21 cellular contexts compared by ENCODE assay signal in the genomic region with DNA sequence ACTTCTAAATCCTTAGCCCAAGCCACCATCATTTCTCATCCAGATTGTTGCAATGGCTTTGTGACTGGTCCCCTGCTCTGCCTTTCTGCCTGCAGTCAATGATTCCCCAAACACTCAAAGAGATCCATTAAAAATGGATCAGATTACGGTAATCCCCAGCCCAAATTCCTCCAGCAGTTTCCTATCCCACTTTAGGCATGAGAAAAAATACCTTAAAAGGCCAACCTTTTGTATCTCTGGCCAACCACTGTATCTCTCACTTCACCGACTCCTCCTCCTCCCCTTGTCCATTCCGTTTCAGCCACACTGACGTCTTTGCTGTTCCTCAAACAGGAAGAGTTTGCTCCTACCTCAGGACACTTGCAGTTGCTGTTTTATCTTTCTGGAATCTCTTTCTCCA. TPM values are rescaled to one million over a fixed set of nuclear protein-coding genes. Genes with fewer than 3 reads are reported as not detected.
DNase-seq lines count a peak whose midpoint lies in the region; ATAC-seq and TF ChIP-seq lines count a peak whose summit lies in the region.
"Had no signal": no experiment of that assay in that cellular context is flagged by ENCODE, and none has a peak within 500 bp of the region (broad histone marks: within the 10 kb centered on the region; RNA-seq: fewer than 3 reads in every experiment).

No MANE protein-coding gene starts in this region.

- H3K27ac Mint-ChIP-seq in activated naive CD4-positive, alpha-beta T cell treated with anti-CD3 and anti-CD28 coated beads, Interleukin-2, amount 50 U/mL, for 24 hours: peak overlapping the region; percentile 46
- H3K27ac Mint-ChIP-seq in activated naive CD4-positive, alpha-beta T cell treated with anti-CD3 and anti-CD28 coated beads, Interleukin-2, amount 10 ng/mL, durations not matched to agents 7 days and 5 days: no peak overlapping the region
- H3K27ac Mint-ChIP-seq in WTC11 (no peak overlapping the region), neural progenitor cell (no peak overlapping the region)

- H3K27me3 Mint-ChIP-seq in activated naive CD4-positive, alpha-beta T cell treated with anti-CD3 and anti-CD28 coated beads, Interleukin-2, amount 50 U/mL, for 24 hours: peaks cover 16% of the 10 kb centered on the region
- H3K27me3 Mint-ChIP-seq in activated naive CD4-positive, alpha-beta T cell treated with anti-CD3 and anti-CD28 coated beads, Interleukin-2, amount 10 ng/mL, durations not matched to agents 7 days and 5 days: peaks cover 31% of the 10 kb centered on the region
- H3K27me3 Mint-ChIP-seq in WTC11 (ENCODE audit: low read depth) (no peaks in the 10 kb centered on the region), neural progenitor cell (ENCODE audit: insufficient read depth, low read depth) (peaks cover 5% of the 10 kb centered on the region)

- H3K4me1 Mint-ChIP-seq in activated naive CD4-positive, alpha-beta T cell treated with anti-CD3 and anti-CD28 coated beads, Interleukin-2, amount 50 U/mL, for 24 hours: peaks cover 17% of the 10 kb centered on the region
- H3K4me1 Mint-ChIP-seq in activated naive CD4-positive, alpha-beta T cell treated with anti-CD3 and anti-CD28 coated beads, Interleukin-2, amount 10 ng/mL, durations not matched to agents 7 days and 5 days: peaks cover 6% of the 10 kb centered on the region
- H3K4me1 Mint-ChIP-seq in WTC11 (peaks cover 13% of the 10 kb centered on the region), neural progenitor cell (peaks cover 9% of the 10 kb centered on the region)

- POLR2A ChIA-PET in WTC11 (lab: Charles Lee): no interaction called here

- no peaks in the 10 kb centered on the region for H3K36me3 ChIP-seq in neural progenitor cell

- H3K9me3 Mint-ChIP-seq in activated naive CD4-positive, alpha-beta T cell treated with anti-CD3 and anti-CD28 coated beads, Interleukin-2, amount 50 U/mL, for 24 hours: no peaks in the 10 kb centered on the region
- no peaks in the 10 kb centered on the region for H3K9me3 Mint-ChIP-seq in activated naive CD4-positive, alpha-beta T cell treated with anti-CD3 and anti-CD28 coated beads, Interleukin-2, amount 10 ng/mL, durations not matched to agents 7 days and 5 days
- no peaks in the 10 kb centered on the region for H3K9me3 Mint-ChIP-seq in WTC11
- H3K9me3 Mint-ChIP-seq in neural progenitor cell: no peaks in the 10 kb centered on the region

- peak; percentile 91 for ATAC-seq in WTC11
- ATAC-seq in HG03442 (IDR thresholded peaks at IDR 0.05; ENCODE audit: unreplicated experiment): no peak
- ATAC-seq: HCT116, HepG2 had no signal

- no peak for DNase-seq in activated naive CD4-positive, alpha-beta T cell treated with anti-CD3 and anti-CD28 coated beads, Interleukin-2, amount 10 ng/mL, durations not matched to agents 7 days and 5 days
- DNase-seq in ELF-1 (ENCODE audit: low read depth, low spot score) (peak; percentile 43), WTC11 (ENCODE audit: low spot score) (no peak), neural progenitor cell (ENCODE audit: low spot score) (peak; percentile 25), NOMO-1 treated with dmso at 0.1 percent for 144 hours (lab: John Stamatoyannopoulos, UW; ENCODE audit: unreplicated experiment) (no peak)
- DNase-seq: 8988T, GOT3, Karpas-422, NCI-H1092, NCI-H1417 treated with DMSO at 0.1 percent for 48 hours, NCI-H1694 treated with DMSO at 0.1 percent for 48 hours, NCI-H2081, NCI-H774, RPMI8226, SHP77 had no signal

- H3K4me3 ChIP-seq in neural progenitor cell: no peak overlapping the region

- no peaks in the 10 kb centered on the region for H3K79me2 ChIP-seq in neural progenitor cell (ENCODE audit: low read depth)

- H3K9ac ChIP-seq in neural progenitor cell: no peak overlapping the region

- TF ChIP-seq CTCF in WTC11 (IDR thresholded peaks at IDR 0.05) (no peak), neural progenitor cell (IDR thresholded peaks at IDR 0.05) (no peak)

- no peaks in the 10 kb centered on the region for H4K20me1 ChIP-seq in neural progenitor cell (ENCODE audit: low read depth)

- H3K4me3 Mint-ChIP-seq in activated naive CD4-positive, alpha-beta T cell treated with anti-CD3 and anti-CD28 coated beads, Interleukin-2, amount 50 U/mL, for 24 hours: no peak overlapping the region
- H3K4me3 Mint-ChIP-seq in activated naive CD4-positive, alpha-beta T cell treated with anti-CD3 and anti-CD28 coated beads, Interleukin-2, amount 10 ng/mL, durations not matched to agents 7 days and 5 days: no peak overlapping the region
- H3K4me3 Mint-ChIP-seq in WTC11: no peak overlapping the region
- no peak overlapping the region for H3K4me3 Mint-ChIP-seq in neural progenitor cell

- CTCF ChIA-PET in activated naive CD4-positive, alpha-beta T cell treated with anti-CD3 and anti-CD28 coated beads, Interleukin-2, amount 10 ng/mL, durations not matched to agents 7 days and 5 days (lab: Charles Lee): no interaction called here
- CTCF ChIA-PET in WTC11 (lab: Charles Lee): no interaction called here

- no peaks in the 10 kb centered on the region for H3K9me3 ChIP-seq in neural progenitor cell (ENCODE audit: low read depth)

- H3K27ac ChIP-seq in neural progenitor cell: no peak overlapping the region

- no peaks in the 10 kb centered on the region for H3K27me3 ChIP-seq in neural progenitor cell

- H3K36me3 Mint-ChIP-seq in activated naive CD4-positive, alpha-beta T cell treated with anti-CD3 and anti-CD28 coated beads, Interleukin-2, amount 50 U/mL, for 24 hours: no peaks in the 10 kb centered on the region
- H3K36me3 Mint-ChIP-seq in activated naive CD4-positive, alpha-beta T cell treated with anti-CD3 and anti-CD28 coated beads, Interleukin-2, amount 10 ng/mL, durations not matched to agents 7 days and 5 days: no peaks in the 10 kb centered on the region
- H3K36me3 Mint-ChIP-seq in WTC11: no peaks in the 10 kb centered on the region
- H3K36me3 Mint-ChIP-seq in neural progenitor cell: no peaks in the 10 kb centered on the region

- no peak overlapping the region for H3K4me2 ChIP-seq in neural progenitor cell

- H3K4me1 ChIP-seq in neural progenitor cell: no peaks in the 10 kb centered on the region

- no peaks in the 10 kb centered on the region for H3F3A ChIP-seq in neural progenitor cell (ENCODE audit: low read depth)

- no peak overlapping the region for H2AFZ ChIP-seq in neural progenitor cell (replicated peaks)

TF ChIP-seq in WTC11, 78 proteins besides CTCF, POLR2A, EP300 and RAD21:
- TF ChIP-seq GTF2I (CRISPR knock-in tag; conservative IDR thresholded peaks at IDR 0.05): peak; percentile 36; the same call in 1 of the 2 replicates
- no peak for TF ChIP-seq ZNF423 (CRISPR knock-in tag; IDR thresholded peaks at IDR 0.05)

RNA-seq across cellular contexts. Expression of a gene that starts 20.9 kb away (rescaled TPM):
- 4.5 to 5.7 TPM (median 4.5 TPM) in 3 replicates for total RNA-seq in WTC11 (2021)
- 2.0 and 11.3 TPM in 2 replicates for total RNA-seq in neural progenitor cell (ENCODE audit: low replicate concordance)
- total RNA-seq: G401 had no signal

RNA-seq across cellular contexts. Expression of a gene that starts 43.3 kb away (rescaled TPM):
- total RNA-seq in WTC11 (2021): not detected in 3 replicates
- not detected in 2 replicates for total RNA-seq in neural progenitor cell (ENCODE audit: low replicate concordance)
- total RNA-seq: G401, HepG2, HT1080 had no signal

Comparison
In these comparisons a context has a peak if more than half of its experiments do, and no peak if none do; other contexts are left out.
1. DNase-seq: peak in ELF-1 (single experiment) and neural progenitor cell (single experiment); none in activated naive CD4-positive, alpha-beta T cell treated with anti-CD3 and anti-CD28 coated beads, Interleukin-2, amount 10 ng/mL, durations not matched to agents 7 days and 5 days (single experiment), WTC11 (single experiment) and NOMO-1 treated with dmso at 0.1 percent for 144 hours (single experiment).